In the genomic region with DNA sequence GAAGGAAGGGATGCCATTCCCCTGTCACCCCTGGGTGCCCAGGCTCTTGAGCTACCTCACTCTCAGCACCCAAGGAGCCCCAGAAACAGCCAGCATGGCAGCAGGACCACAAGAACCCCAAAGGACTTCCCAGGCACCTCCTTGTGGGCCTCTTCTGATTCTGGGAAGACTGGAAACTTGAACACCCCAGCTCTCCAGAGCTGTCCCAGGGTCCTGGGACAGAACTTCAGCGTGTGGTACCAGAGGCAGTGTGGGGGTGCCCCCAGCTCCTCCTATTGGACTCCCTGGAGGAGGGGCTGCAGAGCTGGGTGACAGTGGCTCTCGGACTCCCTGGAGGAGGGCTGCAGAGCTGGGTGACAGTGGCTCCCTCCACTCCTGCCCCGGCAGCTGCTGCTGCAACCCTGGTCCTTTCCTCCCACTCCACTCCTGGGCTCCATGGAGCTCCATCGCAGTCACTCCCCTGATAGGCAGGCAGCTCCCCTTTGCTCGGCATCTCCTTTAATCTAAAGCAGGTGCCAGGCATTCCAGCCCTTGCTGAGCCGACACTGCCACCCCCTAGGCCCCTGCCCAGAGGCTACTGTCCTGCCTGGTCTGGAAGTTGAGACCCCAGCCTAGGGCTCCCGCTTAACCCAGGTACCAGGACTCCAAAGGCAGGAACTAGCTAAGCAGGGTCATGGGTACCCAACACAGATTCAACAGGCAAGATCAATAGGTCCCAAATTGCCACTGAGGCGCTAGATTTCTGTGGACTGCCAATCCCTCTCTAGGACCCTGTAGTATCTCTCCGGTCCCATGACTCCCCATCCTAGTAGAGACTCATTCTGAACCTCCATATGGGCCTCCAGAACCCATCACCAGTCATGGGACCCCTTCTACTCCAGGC, we compare ENCODE assay signal across 1 cellular context.
TF ChIP-seq lines count a peak whose summit lies in the region.

No MANE protein-coding gene starts in this region.

TF ChIP-seq in H1, 55 proteins besides CTCF, POLR2A, EP300 and RAD21:
- no peak for TF ChIP-seq TAF1 (IDR thresholded peaks at IDR 0.05; ENCODE audit: low read depth, low read length)
- TF ChIP-seq TCF12 (IDR thresholded peaks at IDR 0.05; ENCODE audit: low read depth, low read length), result no peak
- no peak for TF ChIP-seq NANOG (IDR thresholded peaks at IDR 0.05; ENCODE audit: insufficient read depth, low read depth, low read length, poor library complexity, severe bottlenecking)
TF ChIP-seq in H1: peak in this region for 0.
